ENCODE assay signal across 1 cellular context in the genomic region with DNA sequence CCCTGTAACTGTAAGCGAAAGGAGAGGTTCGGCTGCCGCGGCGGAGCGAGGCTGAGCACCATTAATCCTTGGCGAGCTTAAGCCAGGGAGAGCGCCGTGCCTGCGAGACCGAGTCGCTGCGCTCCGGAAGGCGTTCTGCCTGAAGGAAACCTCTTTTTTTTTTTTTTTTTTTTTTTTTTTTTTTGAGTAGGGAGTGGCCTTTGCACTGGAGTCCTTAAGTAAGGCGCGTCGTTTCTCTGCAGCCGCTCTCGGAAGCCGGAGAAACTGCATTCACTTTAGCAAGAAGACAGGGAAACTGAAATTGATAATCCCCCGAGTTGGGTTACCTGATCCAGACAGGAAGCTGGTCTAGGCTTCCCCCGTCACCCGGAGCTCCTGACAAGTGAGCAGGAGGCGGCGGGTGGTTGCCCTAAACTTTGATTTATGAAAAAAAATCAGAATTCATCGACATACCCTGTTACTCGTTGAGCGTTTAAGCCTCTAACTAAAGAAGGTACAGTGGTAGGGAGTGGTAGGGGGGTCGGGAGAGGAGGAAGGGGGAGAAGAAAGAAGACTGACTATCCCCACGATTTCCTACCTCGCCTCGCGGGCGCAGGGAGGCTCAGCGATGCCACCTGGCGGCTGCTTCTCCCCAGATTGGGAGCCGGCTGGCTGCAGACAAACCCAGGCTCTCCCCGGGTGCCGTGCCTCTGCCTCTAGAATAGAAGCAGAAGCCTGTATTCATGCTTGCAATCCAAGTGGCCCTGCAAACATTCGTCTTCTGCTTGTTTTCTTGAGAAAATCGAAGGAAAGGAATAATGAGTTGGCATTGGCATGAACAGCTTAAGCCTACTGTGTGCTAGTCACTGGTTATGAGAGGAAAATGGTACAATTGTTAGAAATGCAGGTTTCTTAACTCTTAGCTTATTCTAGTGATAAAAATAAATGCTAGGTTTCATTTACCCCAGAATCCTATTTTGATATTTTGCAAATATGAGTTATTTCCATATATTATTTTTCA.
TF ChIP-seq lines count a peak whose summit lies in the region.

No MANE protein-coding gene starts in this region.

TF ChIP-seq in GM12878, 131 proteins besides CTCF, POLR2A, EP300 and RAD21 (continued from another document and continues in another):
- TF ChIP-seq, protein P1, sequence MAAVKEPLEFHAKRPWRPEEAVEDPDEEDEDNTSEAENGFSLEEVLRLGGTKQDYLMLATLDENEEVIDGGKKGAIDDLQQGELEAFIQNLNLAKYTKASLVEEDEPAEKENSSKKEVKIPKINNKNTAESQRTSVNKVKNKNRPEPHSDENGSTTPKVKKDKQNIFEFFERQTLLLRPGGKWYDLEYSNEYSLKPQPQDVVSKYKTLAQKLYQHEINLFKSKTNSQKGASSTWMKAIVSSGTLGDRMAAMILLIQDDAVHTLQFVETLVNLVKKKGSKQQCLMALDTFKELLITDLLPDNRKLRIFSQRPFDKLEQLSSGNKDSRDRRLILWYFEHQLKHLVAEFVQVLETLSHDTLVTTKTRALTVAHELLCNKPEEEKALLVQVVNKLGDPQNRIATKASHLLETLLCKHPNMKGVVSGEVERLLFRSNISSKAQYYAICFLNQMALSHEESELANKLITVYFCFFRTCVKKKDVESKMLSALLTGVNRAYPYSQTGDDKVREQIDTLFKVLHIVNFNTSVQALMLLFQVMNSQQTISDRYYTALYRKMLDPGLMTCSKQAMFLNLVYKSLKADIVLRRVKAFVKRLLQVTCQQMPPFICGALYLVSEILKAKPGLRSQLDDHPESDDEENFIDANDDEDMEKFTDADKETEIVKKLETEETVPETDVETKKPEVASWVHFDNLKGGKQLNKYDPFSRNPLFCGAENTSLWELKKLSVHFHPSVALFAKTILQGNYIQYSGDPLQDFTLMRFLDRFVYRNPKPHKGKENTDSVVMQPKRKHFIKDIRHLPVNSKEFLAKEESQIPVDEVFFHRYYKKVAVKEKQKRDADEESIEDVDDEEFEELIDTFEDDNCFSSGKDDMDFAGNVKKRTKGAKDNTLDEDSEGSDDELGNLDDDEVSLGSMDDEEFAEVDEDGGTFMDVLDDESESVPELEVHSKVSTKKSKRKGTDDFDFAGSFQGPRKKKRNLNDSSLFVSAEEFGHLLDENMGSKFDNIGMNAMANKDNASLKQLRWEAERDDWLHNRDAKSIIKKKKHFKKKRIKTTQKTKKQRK (IDR thresholded peaks at IDR 0.05; ENCODE audit: low read depth, low read length), result no peak
- peak; percentile 98 for TF ChIP-seq SMC3 (IDR thresholded peaks at IDR 0.05; ENCODE audit: borderline replicate concordance, low read length)
- TF ChIP-seq CHD1 (IDR thresholded peaks at IDR 0.05; ENCODE audit: low read depth, low read length), result no peak
- TF ChIP-seq ASH2L (IDR thresholded peaks at IDR 0.05; ENCODE audit: borderline replicate concordance, low read depth), result peak; percentile 75; the same call in 1 of the 2 replicates
- no peak for TF ChIP-seq PML (IDR thresholded peaks at IDR 0.05; ENCODE audit: low read length)
- no peak for TF ChIP-seq FOS (IDR thresholded peaks at IDR 0.05; ENCODE audit: borderline replicate concordance, extremely low read depth, insufficient read length)
- no peak for TF ChIP-seq MYC (IDR thresholded peaks at IDR 0.05; ENCODE audit: insufficient read depth, insufficient read length, insufficient replicate concordance, low read length, severe bottlenecking)
- TF ChIP-seq JUNB (IDR thresholded peaks at IDR 0.05), result no peak
- TF ChIP-seq, protein P2, sequence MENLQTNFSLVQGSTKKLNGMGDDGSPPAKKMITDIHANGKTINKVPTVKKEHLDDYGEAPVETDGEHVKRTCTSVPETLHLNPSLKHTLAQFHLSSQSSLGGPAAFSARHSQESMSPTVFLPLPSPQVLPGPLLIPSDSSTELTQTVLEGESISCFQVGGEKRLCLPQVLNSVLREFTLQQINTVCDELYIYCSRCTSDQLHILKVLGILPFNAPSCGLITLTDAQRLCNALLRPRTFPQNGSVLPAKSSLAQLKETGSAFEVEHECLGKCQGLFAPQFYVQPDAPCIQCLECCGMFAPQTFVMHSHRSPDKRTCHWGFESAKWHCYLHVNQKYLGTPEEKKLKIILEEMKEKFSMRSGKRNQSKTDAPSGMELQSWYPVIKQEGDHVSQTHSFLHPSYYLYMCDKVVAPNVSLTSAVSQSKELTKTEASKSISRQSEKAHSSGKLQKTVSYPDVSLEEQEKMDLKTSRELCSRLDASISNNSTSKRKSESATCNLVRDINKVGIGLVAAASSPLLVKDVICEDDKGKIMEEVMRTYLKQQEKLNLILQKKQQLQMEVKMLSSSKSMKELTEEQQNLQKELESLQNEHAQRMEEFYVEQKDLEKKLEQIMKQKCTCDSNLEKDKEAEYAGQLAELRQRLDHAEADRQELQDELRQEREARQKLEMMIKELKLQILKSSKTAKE (IDR thresholded peaks at IDR 0.05; ENCODE audit: low read depth, poor library complexity, severe bottlenecking), result peak; percentile 31
- TF ChIP-seq, protein P3, sequence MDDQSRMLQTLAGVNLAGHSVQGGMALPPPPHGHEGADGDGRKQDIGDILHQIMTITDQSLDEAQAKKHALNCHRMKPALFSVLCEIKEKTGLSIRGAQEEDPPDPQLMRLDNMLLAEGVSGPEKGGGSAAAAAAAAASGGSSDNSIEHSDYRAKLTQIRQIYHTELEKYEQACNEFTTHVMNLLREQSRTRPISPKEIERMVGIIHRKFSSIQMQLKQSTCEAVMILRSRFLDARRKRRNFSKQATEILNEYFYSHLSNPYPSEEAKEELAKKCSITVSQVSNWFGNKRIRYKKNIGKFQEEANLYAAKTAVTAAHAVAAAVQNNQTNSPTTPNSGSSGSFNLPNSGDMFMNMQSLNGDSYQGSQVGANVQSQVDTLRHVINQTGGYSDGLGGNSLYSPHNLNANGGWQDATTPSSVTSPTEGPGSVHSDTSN (IDR thresholded peaks at IDR 0.05; ENCODE audit: insufficient replicate concordance, low read depth, low read length), result no peak
- TF ChIP-seq STAT3 (IDR thresholded peaks at IDR 0.05; ENCODE audit: low read depth, low read length), result no peak
- TF ChIP-seq KDM1A (IDR thresholded peaks at IDR 0.05; ENCODE audit: borderline replicate concordance), result no peak
- TF ChIP-seq, protein P4, sequence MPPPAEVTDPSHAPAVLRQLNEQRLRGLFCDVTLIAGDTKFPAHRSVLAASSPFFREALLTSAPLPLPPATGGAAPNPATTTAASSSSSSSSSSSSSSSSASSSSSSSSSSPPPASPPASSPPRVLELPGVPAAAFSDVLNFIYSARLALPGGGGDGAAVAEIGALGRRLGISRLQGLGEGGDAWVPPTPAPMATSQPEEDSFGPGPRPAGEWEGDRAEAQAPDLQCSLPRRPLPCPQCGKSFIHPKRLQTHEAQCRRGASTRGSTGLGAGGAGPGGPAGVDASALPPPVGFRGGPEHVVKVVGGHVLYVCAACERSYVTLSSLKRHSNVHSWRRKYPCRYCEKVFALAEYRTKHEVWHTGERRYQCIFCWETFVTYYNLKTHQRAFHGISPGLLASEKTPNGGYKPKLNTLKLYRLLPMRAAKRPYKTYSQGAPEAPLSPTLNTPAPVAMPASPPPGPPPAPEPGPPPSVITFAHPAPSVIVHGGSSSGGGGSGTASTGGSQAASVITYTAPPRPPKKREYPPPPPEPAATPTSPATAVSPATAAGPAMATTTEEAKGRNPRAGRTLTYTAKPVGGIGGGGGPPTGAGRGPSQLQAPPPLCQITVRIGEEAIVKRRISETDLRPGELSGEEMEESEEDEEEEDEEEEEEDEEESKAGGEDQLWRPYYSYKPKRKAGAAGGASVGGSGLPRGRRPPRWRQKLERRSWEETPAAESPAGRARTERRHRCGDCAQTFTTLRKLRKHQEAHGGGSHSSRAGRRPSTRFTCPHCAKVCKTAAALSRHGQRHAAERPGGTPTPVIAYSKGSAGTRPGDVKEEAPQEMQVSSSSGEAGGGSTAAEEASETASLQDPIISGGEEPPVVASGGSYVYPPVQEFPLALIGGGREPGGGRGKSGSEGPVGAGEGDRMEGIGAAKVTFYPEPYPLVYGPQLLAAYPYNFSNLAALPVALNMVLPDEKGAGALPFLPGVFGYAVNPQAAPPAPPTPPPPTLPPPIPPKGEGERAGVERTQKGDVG (CRISPR knock-in tag; IDR thresholded peaks at IDR 0.05), result no peak
- no peak for TF ChIP-seq NFYA (IDR thresholded peaks at IDR 0.05; ENCODE audit: borderline replicate concordance, low read depth, low read length)
- TF ChIP-seq LARP7 (IDR thresholded peaks at IDR 0.05), result no peak
- no peak for TF ChIP-seq ZZZ3 (IDR thresholded peaks at IDR 0.05; ENCODE audit: control insufficient read depth, insufficient read length, low read depth)
- TF ChIP-seq, protein P5, sequence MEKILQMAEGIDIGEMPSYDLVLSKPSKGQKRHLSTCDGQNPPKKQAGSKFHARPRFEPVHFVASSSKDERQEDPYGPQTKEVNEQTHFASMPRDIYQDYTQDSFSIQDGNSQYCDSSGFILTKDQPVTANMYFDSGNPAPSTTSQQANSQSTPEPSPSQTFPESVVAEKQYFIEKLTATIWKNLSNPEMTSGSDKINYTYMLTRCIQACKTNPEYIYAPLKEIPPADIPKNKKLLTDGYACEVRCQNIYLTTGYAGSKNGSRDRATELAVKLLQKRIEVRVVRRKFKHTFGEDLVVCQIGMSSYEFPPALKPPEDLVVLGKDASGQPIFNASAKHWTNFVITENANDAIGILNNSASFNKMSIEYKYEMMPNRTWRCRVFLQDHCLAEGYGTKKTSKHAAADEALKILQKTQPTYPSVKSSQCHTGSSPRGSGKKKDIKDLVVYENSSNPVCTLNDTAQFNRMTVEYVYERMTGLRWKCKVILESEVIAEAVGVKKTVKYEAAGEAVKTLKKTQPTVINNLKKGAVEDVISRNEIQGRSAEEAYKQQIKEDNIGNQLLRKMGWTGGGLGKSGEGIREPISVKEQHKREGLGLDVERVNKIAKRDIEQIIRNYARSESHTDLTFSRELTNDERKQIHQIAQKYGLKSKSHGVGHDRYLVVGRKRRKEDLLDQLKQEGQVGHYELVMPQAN (conservative IDR thresholded peaks at IDR 0.05), result peak; percentile 17; the same call in 1 of the 2 replicates
- TF ChIP-seq NFXL1 (IDR thresholded peaks at IDR 0.05; ENCODE audit: borderline replicate concordance), result no peak
- TF ChIP-seq HDAC6 (IDR thresholded peaks at IDR 0.05; ENCODE audit: unreplicated experiment), result no peak
- TF ChIP-seq, protein P6, sequence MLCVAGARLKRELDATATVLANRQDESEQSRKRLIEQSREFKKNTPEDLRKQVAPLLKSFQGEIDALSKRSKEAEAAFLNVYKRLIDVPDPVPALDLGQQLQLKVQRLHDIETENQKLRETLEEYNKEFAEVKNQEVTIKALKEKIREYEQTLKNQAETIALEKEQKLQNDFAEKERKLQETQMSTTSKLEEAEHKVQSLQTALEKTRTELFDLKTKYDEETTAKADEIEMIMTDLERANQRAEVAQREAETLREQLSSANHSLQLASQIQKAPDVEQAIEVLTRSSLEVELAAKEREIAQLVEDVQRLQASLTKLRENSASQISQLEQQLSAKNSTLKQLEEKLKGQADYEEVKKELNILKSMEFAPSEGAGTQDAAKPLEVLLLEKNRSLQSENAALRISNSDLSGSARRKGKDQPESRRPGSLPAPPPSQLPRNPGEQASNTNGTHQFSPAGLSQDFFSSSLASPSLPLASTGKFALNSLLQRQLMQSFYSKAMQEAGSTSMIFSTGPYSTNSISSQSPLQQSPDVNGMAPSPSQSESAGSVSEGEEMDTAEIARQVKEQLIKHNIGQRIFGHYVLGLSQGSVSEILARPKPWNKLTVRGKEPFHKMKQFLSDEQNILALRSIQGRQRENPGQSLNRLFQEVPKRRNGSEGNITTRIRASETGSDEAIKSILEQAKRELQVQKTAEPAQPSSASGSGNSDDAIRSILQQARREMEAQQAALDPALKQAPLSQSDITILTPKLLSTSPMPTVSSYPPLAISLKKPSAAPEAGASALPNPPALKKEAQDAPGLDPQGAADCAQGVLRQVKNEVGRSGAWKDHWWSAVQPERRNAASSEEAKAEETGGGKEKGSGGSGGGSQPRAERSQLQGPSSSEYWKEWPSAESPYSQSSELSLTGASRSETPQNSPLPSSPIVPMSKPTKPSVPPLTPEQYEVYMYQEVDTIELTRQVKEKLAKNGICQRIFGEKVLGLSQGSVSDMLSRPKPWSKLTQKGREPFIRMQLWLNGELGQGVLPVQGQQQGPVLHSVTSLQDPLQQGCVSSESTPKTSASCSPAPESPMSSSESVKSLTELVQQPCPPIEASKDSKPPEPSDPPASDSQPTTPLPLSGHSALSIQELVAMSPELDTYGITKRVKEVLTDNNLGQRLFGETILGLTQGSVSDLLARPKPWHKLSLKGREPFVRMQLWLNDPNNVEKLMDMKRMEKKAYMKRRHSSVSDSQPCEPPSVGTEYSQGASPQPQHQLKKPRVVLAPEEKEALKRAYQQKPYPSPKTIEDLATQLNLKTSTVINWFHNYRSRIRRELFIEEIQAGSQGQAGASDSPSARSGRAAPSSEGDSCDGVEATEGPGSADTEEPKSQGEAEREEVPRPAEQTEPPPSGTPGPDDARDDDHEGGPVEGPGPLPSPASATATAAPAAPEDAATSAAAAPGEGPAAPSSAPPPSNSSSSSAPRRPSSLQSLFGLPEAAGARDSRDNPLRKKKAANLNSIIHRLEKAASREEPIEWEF (IDR thresholded peaks at IDR 0.05; ENCODE audit: insufficient replicate concordance, low read depth, low read length), result no peak
- peak; percentile 64; the same call in 1 of the 2 replicates for TF ChIP-seq RBBP5 (conservative IDR thresholded peaks at IDR 0.05)
- TF ChIP-seq, protein P7, sequence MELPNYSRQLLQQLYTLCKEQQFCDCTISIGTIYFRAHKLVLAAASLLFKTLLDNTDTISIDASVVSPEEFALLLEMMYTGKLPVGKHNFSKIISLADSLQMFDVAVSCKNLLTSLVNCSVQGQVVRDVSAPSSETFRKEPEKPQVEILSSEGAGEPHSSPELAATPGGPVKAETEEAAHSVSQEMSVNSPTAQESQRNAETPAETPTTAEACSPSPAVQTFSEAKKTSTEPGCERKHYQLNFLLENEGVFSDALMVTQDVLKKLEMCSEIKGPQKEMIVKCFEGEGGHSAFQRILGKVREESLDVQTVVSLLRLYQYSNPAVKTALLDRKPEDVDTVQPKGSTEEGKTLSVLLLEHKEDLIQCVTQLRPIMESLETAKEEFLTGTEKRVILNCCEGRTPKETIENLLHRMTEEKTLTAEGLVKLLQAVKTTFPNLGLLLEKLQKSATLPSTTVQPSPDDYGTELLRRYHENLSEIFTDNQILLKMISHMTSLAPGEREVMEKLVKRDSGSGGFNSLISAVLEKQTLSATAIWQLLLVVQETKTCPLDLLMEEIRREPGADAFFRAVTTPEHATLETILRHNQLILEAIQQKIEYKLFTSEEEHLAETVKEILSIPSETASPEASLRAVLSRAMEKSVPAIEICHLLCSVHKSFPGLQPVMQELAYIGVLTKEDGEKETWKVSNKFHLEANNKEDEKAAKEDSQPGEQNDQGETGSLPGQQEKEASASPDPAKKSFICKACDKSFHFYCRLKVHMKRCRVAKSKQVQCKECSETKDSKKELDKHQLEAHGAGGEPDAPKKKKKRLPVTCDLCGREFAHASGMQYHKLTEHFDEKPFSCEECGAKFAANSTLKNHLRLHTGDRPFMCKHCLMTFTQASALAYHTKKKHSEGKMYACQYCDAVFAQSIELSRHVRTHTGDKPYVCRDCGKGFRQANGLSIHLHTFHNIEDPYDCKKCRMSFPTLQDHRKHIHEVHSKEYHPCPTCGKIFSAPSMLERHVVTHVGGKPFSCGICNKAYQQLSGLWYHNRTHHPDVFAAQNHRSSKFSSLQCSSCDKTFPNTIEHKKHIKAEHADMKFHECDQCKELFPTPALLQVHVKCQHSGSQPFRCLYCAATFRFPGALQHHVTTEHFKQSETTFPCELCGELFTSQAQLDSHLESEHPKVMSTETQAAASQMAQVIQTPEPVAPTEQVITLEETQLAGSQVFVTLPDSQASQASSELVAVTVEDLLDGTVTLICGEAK (IDR thresholded peaks at IDR 0.05; ENCODE audit: borderline replicate concordance), result no peak; the same call in 1 of the 2 replicates
- no peak for TF ChIP-seq WRNIP1 (IDR thresholded peaks at IDR 0.05; ENCODE audit: borderline replicate concordance, low read depth, low read length)
